ENCODE assay signal across 19 cellular contexts in genomic region chr1:229116114-229116513, GRCh38.
DNase-seq lines count a peak whose midpoint lies in the region; ATAC-seq and TF ChIP-seq lines count a peak whose summit lies in the region.
"Had no signal": no experiment of that assay in that cellular context is flagged by ENCODE, and none has a peak within 500 bp of the region (broad histone marks: within the 10 kb centered on the region; RNA-seq: fewer than 3 reads in every experiment).

No MANE protein-coding gene starts in this region.

- H2BK5ac ChIP-seq in IMR-90 (ENCODE audit: low read depth, low read length, poor library complexity, severe bottlenecking), result no peak overlapping the region

- H2BK15ac ChIP-seq in IMR-90 (ENCODE audit: low read depth, low read length), result no peak overlapping the region

- no peak overlapping the region for H4K5ac ChIP-seq in IMR-90 (ENCODE audit: low read depth, low read length)

- H3K23ac ChIP-seq in IMR-90 (ENCODE audit: low read depth, low read length), result no peak overlapping the region

- no peak overlapping the region for H3K18ac ChIP-seq in IMR-90 (ENCODE audit: low read depth, low read length)

- H3K79me1 ChIP-seq in IMR-90 (ENCODE audit: low read depth in 1 of 2, low read length in 2 of 2), result no peaks in the 10 kb centered on the region

- TF ChIP-seq CTCF in IMR-90 (conservative IDR thresholded peaks at IDR 0.05; ENCODE audit: low read depth, low read length) (no peak), lower lobe of right lung (IDR thresholded peaks at IDR 0.05) (no peak), ovary (IDR thresholded peaks at IDR 0.05) (no peak), upper lobe of right lung (IDR thresholded peaks at IDR 0.05) (no peak)

- peaks cover 4% of the 10 kb centered on the region; the same call in 1 of the 2 replicates for H3K9me3 ChIP-seq in IMR-90 (ENCODE audit: control insufficient read depth, insufficient read depth, low read length)
- H3K9me3 ChIP-seq in lower lobe of right lung, result no peaks in the 10 kb centered on the region
- no peaks in the 10 kb centered on the region for H3K9me3 ChIP-seq in ovary
- no peaks in the 10 kb centered on the region for H3K9me3 ChIP-seq in upper lobe of right lung
- H3K9me3 ChIP-seq: A549 had no signal

- H2BK20ac ChIP-seq in IMR-90 (ENCODE audit: low read depth, low read length), result no peak overlapping the region

- CTCF ChIA-PET in IMR-90 (lab: Yijun Ruan, JAX), result no interaction called here

- H2AK9ac ChIP-seq in IMR-90 (replicated peaks; ENCODE audit: low read depth, low read length, poor library complexity), result no peak overlapping the region

- peaks cover 14% of the 10 kb centered on the region; the same call in 1 of the 2 replicates for H3K27me3 ChIP-seq in IMR-90 (ENCODE audit: control insufficient read depth, insufficient read depth, low read length)
- no peaks in the 10 kb centered on the region for H3K27me3 ChIP-seq in lower lobe of right lung (ENCODE audit: low read depth)
- no peaks in the 10 kb centered on the region for H3K27me3 ChIP-seq in ovary
- no peaks in the 10 kb centered on the region for H3K27me3 ChIP-seq in upper lobe of right lung

- no peak overlapping the region for H2BK120ac ChIP-seq in IMR-90 (ENCODE audit: low read depth, low read length)

- WGBS in IMR-90 (ENCODE audit: extremely low coverage in 2 of 2, insufficient read length in 1 of 2), 2 experiments, result no CpG with 5 or more reads among the region's 16 CpGs
- 42 to 74% (median 46%) methylated on average over 16 of the region's 16 CpGs for WGBS in ovary, 3 donors

- TF ChIP-seq POLR2A in IMR-90 (IDR thresholded peaks at IDR 0.05; ENCODE audit: low read depth, low read length), result no peak
- no peak for TF ChIP-seq POLR2A in ovary (IDR thresholded peaks at IDR 0.05)

- peaks cover 18% of the 10 kb centered on the region; the same call in 1 of the 2 replicates for H3K4me1 ChIP-seq in IMR-90 (ENCODE audit: control insufficient read depth, insufficient read depth, low read length)
- peaks cover 17% of the 10 kb centered on the region for H3K4me1 ChIP-seq in lower lobe of right lung
- H3K4me1 ChIP-seq in ovary (ENCODE audit: insufficient read depth), result peaks cover 7% of the 10 kb centered on the region
- H3K4me1 ChIP-seq in upper lobe of right lung, result peaks cover 17% of the 10 kb centered on the region

- no TSS peak for BruUV-seq in IMR-90 (replicated peaks; lab: Mats Ljungman, UMichigan)

- intact Hi-C loops in IMR-90 (cut with micrococcal nuclease), result loop anchor here (5.0 to 10.0 kb wide), 2 partner anchors 111 to 329 kb away; no protein-coding TSS in a partner anchor
- intact Hi-C loops in lower lobe of right lung (cut with DNase I), result no loop called here
- intact Hi-C loops in ovary (cut with DNase I), result loop anchor here in 1 of 4 donors (10.0 kb wide), 1 partner anchor 351 kb away; no protein-coding TSS in a partner anchor
- intact Hi-C loops in upper lobe of right lung (cut with DNase I), result no loop called here

- ATAC-seq in IMR-90 (ENCODE audit: low read depth), result peak; percentile 48
- peak; percentile 39 to 55 for ATAC-seq in lower lobe of right lung
- peak; percentile 34 for ATAC-seq in upper lobe of right lung
- ATAC-seq in HG03342 (IDR thresholded peaks at IDR 0.05; ENCODE audit: unreplicated experiment), result no peak
- ATAC-seq: A549; CD8-positive, alpha-beta T cell; HepG2 had no signal

- H3K14ac ChIP-seq in IMR-90 (replicated peaks; ENCODE audit: low read depth, low read length), result no peak overlapping the region

- dilution Hi-C loops in IMR-90 (cut with HindIII; ENCODE audit: low sequenced_read_pairs, unreplicated experiment), result no loop called here

- H3K4me2 ChIP-seq in IMR-90 (ENCODE audit: low read depth, low read length), result no peak overlapping the region
- H3K4me2 ChIP-seq: A549 had no signal

- H2AFZ ChIP-seq in IMR-90 (replicated peaks; ENCODE audit: low read length, poor library complexity), result peak overlapping the region; percentile 37

- no peaks in the 10 kb centered on the region for H3K9me1 ChIP-seq in IMR-90 (ENCODE audit: insufficient read depth, low read length)

- H3K56ac ChIP-seq in IMR-90 (ENCODE audit: extremely low read depth, insufficient read depth, low read length), result no peak overlapping the region

- H4K8ac ChIP-seq in IMR-90 (ENCODE audit: low read depth in 2 of 2, low read length in 2 of 2), result no peak overlapping the region

- TF ChIP-seq EP300 in ovary (IDR thresholded peaks at IDR 0.05), result no peak

- H3K4me3 ChIP-seq in IMR-90 (ENCODE audit: insufficient read depth, low read depth, low read length), result no peak overlapping the region
- H3K4me3 ChIP-seq in lower lobe of right lung, result no peak overlapping the region
- H3K4me3 ChIP-seq in ovary, result no peak overlapping the region
- no peak overlapping the region for H3K4me3 ChIP-seq in upper lobe of right lung
- H3K4me3 ChIP-seq: A549, GM23338 had no signal

- peak; percentile 65 for DNase-seq in IMR-90
- DNase-seq in lower lobe of right lung, result no peak
- DNase-seq in ovary, result peak; percentile 31 to 52 (median 41)
- no peak for DNase-seq in upper lobe of right lung
- no peak for DNase-seq in GF-D8 (lab: John Stamatoyannopoulos, UW)
- no peak for DNase-seq in HuH-7.5 (ENCODE audit: low spot score)
- DNase-seq: AML-193; CD8-positive, alpha-beta T cell; DMS79 treated with DMSO at 0.1 percent for 48 hours; Karpas-422; MM.1S; NCI-H1105; NCI-H187 treated with DMSO at 0.1 percent for 48 hours; NCI-H2171; NCI-H510A had no signal

- H3K36me3 ChIP-seq in IMR-90 (ENCODE audit: control insufficient read depth, insufficient read depth, low read length) (no peaks in the 10 kb centered on the region), lower lobe of right lung (no peaks in the 10 kb centered on the region), ovary (no peaks in the 10 kb centered on the region), upper lobe of right lung (no peaks in the 10 kb centered on the region)

- no peak overlapping the region for H2AK5ac ChIP-seq in IMR-90 (ENCODE audit: low read depth, low read length)

- H3K9ac ChIP-seq in IMR-90 (ENCODE audit: low read depth, low read length), result no peak overlapping the region

- H4K91ac ChIP-seq in IMR-90 (ENCODE audit: insufficient read depth, low read depth, low read length), result no peak overlapping the region

- H3K27ac ChIP-seq in IMR-90 (ENCODE audit: insufficient read depth, low read length) (no peak overlapping the region), lower lobe of right lung (no peak overlapping the region), ovary (no peak overlapping the region), upper lobe of right lung (no peak overlapping the region)

- H3K4ac ChIP-seq in IMR-90 (ENCODE audit: low read depth, low read length), result no peak overlapping the region; the same call in 1 of the 2 replicates

- POLR2A ChIA-PET in IMR-90 (lab: Charles Lee; ENCODE audit: unreplicated experiment), result no interaction called here

- no peaks in the 10 kb centered on the region for H4K20me1 ChIP-seq in IMR-90 (ENCODE audit: insufficient read depth, low read length)

- in situ Hi-C loops in IMR-90 (cut with MboI; ENCODE audit: low sequenced_read_pairs), result no loop called here

- TF ChIP-seq RAD21 in IMR-90 (IDR thresholded peaks at IDR 0.05; ENCODE audit: low read length), result no peak

TF ChIP-seq in IMR-90, 13 proteins besides CTCF, POLR2A, EP300 and RAD21:
- TF ChIP-seq CHD1 (IDR thresholded peaks at IDR 0.05; ENCODE audit: low read depth, low read length), result no peak
- TF ChIP-seq BHLHE40 (IDR thresholded peaks at IDR 0.05; ENCODE audit: low read depth, low read length), result no peak
- no peak for TF ChIP-seq RFX5 (IDR thresholded peaks at IDR 0.05; ENCODE audit: low read depth, low read length)
- TF ChIP-seq CEBPB (IDR thresholded peaks at IDR 0.05; ENCODE audit: low read depth, low read length), result no peak
- TF ChIP-seq, protein P1, sequence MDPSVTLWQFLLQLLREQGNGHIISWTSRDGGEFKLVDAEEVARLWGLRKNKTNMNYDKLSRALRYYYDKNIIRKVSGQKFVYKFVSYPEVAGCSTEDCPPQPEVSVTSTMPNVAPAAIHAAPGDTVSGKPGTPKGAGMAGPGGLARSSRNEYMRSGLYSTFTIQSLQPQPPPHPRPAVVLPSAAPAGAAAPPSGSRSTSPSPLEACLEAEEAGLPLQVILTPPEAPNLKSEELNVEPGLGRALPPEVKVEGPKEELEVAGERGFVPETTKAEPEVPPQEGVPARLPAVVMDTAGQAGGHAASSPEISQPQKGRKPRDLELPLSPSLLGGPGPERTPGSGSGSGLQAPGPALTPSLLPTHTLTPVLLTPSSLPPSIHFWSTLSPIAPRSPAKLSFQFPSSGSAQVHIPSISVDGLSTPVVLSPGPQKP (IDR thresholded peaks at IDR 0.05; ENCODE audit: borderline replicate concordance, low read depth, low read length), result no peak
- TF ChIP-seq SMC3 (IDR thresholded peaks at IDR 0.05; ENCODE audit: low read depth, low read length), result no peak
- no peak for TF ChIP-seq MAZ (IDR thresholded peaks at IDR 0.05; ENCODE audit: borderline replicate concordance, low read depth, low read length)
- TF ChIP-seq MAFK (IDR thresholded peaks at IDR 0.05; ENCODE audit: low read depth, low read length), result no peak
- TF ChIP-seq, protein P2, sequence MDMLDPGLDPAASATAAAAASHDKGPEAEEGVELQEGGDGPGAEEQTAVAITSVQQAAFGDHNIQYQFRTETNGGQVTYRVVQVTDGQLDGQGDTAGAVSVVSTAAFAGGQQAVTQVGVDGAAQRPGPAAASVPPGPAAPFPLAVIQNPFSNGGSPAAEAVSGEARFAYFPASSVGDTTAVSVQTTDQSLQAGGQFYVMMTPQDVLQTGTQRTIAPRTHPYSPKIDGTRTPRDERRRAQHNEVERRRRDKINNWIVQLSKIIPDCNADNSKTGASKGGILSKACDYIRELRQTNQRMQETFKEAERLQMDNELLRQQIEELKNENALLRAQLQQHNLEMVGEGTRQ (IDR thresholded peaks at IDR 0.05; ENCODE audit: low read depth, low read length), result no peak
- TF ChIP-seq NFE2L2 (IDR thresholded peaks at IDR 0.05; ENCODE audit: low read depth, low read length), result no peak
- TF ChIP-seq FOS (IDR thresholded peaks at IDR 0.05; ENCODE audit: low read depth, low read length), result no peak
- TF ChIP-seq RCOR1 (IDR thresholded peaks at IDR 0.05; ENCODE audit: insufficient replicate concordance, low read length), result no peak
- TF ChIP-seq MXI1 (IDR thresholded peaks at IDR 0.05; ENCODE audit: borderline replicate concordance, low read depth, low read length), result no peak
TF ChIP-seq in IMR-90: peak in this region for 0.

Comparison
In these comparisons a context has a peak if more than half of its experiments do, and no peak if none do; other contexts are left out.
1. DNase-seq: peak in IMR-90 (single experiment) and ovary (5 of 5); none in lower lobe of right lung (single experiment), upper lobe of right lung (single experiment), GF-D8 (single experiment) and HuH-7.5 (single experiment).